ENCODE assay signal across 8 cellular contexts in the genomic region with DNA sequence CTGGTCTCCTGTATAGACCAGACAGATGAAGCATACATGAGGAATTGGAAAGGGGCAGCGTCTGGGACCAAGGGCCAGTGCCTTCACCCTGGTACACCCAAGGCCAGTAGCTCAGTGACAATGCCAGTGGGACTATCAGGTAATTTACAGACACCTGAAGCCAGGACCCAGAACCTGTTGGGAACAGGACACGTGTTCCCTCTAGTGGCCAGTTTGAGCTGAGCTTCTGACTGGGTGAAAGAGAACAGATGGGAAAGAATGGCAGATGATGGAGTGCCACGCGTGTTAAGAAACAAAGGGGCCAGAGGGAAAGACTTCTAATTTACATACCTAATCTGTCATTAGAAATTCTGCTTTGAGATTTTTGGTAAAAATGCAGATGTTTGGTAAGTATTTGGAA. TPM values are rescaled to one million over a fixed set of nuclear protein-coding genes. Genes with fewer than 3 reads are reported as not detected.
DNase-seq lines count a peak whose midpoint lies in the region; ATAC-seq, FAIRE-seq and TF ChIP-seq lines count a peak whose summit lies in the region.

No MANE protein-coding gene starts in this region.

- ATAC-seq in GM19438 (IDR thresholded peaks at IDR 0.05; ENCODE audit: low read depth, unreplicated experiment), result peak; percentile 62

- peaks cover 13% of the 10 kb centered on the region for H3K27me3 ChIP-seq in AG04450 (ENCODE audit: control insufficient read depth, insufficient read depth, low read length)

- CTCF ChIA-PET in AG04450 (lab: Charles Lee), result interaction anchor here (0.6 to 1.1 kb wide), 6 partner anchors 9 to 272 kb away, joined by 3 to 6 read pairs (median 3); no protein-coding TSS in a partner anchor

- DNase-seq in AG04450 (ENCODE audit: low read depth, low spot score) (no peak), HTR-8/SVneo (ENCODE audit: insufficient read length, low spot score) (peak; percentile 36), germinal center (ENCODE audit: low spot score) (peak; percentile 50), erythroblast (lab: John Stamatoyannopoulos, UW) (no peak), NCI-H1105 treated with DMSO at 0.1 percent for 48 hours (lab: John Stamatoyannopoulos, UW) (no peak)
- peak; percentile 57 for DNase-seq in activated CD8-positive, alpha-beta memory T cell treated with anti-CD3 and anti-CD28 coated beads, Interleukin-2, amount 50 U/mL, for 4 hours
- peak; percentile 44 for DNase-seq in stimulated activated CD4-positive, alpha-beta T cell treated with anti-CD3 and anti-CD28 coated beads, Interleukin-12 subunit alpha, Interleukin-12 subunit beta, amount 100 ng/mL, for 4 hours

- H3K27ac ChIP-seq in AG04450 (ENCODE audit: low read depth, low read length), result no peak overlapping the region

- TF ChIP-seq CTCF in AG04450 (IDR thresholded peaks at IDR 0.05; ENCODE audit: low read depth, low read length), result peak; percentile 64

- no peaks in the 10 kb centered on the region for H3K9me3 ChIP-seq in AG04450 (ENCODE audit: control insufficient read depth, insufficient read depth, low read length)

- no peak for FAIRE-seq in HTR-8/SVneo (lab: Jason Lieb, UNC)

- TF ChIP-seq POLR2A in erythroblast (IDR thresholded peaks at IDR 0.05; ENCODE audit: low read length), result no peak

- POLR2A ChIA-PET in AG04450 (lab: Yijun Ruan, JAX), result no interaction called here

- no peak overlapping the region for H3K4me3 ChIP-seq in AG04450 (ENCODE audit: low read depth, low read length)

RNA-seq across cellular contexts. Expression of a gene that starts 5.1 kb away (rescaled TPM):
- 33.1 and 34.7 TPM in 2 replicates for polyA plus RNA-seq in AG04450 (2011; rRNA removed)
- polyA minus RNA-seq in AG04450 (2011; rRNA and poly(A)+ RNA removed), result 27.2 and 30.8 TPM in 2 replicates

RNA-seq across cellular contexts. Expression of a gene that starts 28.4 kb away (rescaled TPM):
- 3,266 and 3,502 TPM in 2 replicates for polyA plus RNA-seq in AG04450 (2011; rRNA removed)
- 900 and 1,062 TPM in 2 replicates for polyA minus RNA-seq in AG04450 (2011; rRNA and poly(A)+ RNA removed)

RNA-seq across cellular contexts. Expression of a gene that starts 48.6 kb away (rescaled TPM):
- not detected in 2 replicates for polyA plus RNA-seq in AG04450 (2011; rRNA removed)
- not detected in 2 replicates for polyA minus RNA-seq in AG04450 (2011; rRNA and poly(A)+ RNA removed)

Comparison
In these comparisons a context has a peak if more than half of its experiments do, and no peak if none do; other contexts are left out.
1. DNase-seq: peak in HTR-8/SVneo (single experiment), activated CD8-positive, alpha-beta memory T cell treated with anti-CD3 and anti-CD28 coated beads, Interleukin-2, amount 50 U/mL, for 4 hours (single experiment), germinal center (single experiment) and stimulated activated CD4-positive, alpha-beta T cell treated with anti-CD3 and anti-CD28 coated beads, Interleukin-12 subunit alpha, Interleukin-12 subunit beta, amount 100 ng/mL, for 4 hours (single experiment); none in AG04450 (single experiment), erythroblast (0 of 2) and NCI-H1105 treated with DMSO at 0.1 percent for 48 hours (single experiment).